ENCODE assay signal across 3 cellular contexts in genomic region chr1:30766948-30767347, GRCh38. TPM values are rescaled to one million over a fixed set of nuclear protein-coding genes. Genes with fewer than 3 reads are reported as not detected.
"Had no signal": no experiment of that assay in that cellular context is flagged by ENCODE, and none has a peak within 500 bp of the region (broad histone marks: within the 10 kb centered on the region; RNA-seq: fewer than 3 reads in every experiment).

No MANE protein-coding gene starts in this region.

RNA-seq across cellular contexts. Expression of gene LAPTM5, which starts 9.4 kb away (rescaled TPM):
- total RNA-seq: PC-3 had no signal

RNA-seq across cellular contexts. Expression of gene MATN1, which starts 43.6 kb away (rescaled TPM):
- total RNA-seq: M059J, PC-3, Peyer's patch had no signal
